17 cellular contexts compared by ENCODE assay signal in genomic region chr19:7832009-7832408, GRCh38. TPM values are rescaled to one million over a fixed set of nuclear protein-coding genes. Genes with fewer than 3 reads are reported as not detected.
DNase-seq lines count a peak whose midpoint lies in the region; ATAC-seq and TF ChIP-seq lines count a peak whose summit lies in the region.
"Had no signal": no experiment of that assay in that cellular context is flagged by ENCODE, and none has a peak within 500 bp of the region (broad histone marks: within the 10 kb centered on the region; RNA-seq: fewer than 3 reads in every experiment).

No MANE protein-coding gene starts in this region.

- H3K36me3 ChIP-seq in hepatocyte (replicated peaks; ENCODE audit: insufficient read depth, low read depth): no peaks in the 10 kb centered on the region

- TF ChIP-seq CTCF in osteocyte (IDR thresholded peaks at IDR 0.05) (no peak), hepatocyte (IDR thresholded peaks at IDR 0.05; ENCODE audit: poor library complexity) (no peak)

- H3K4me1 ChIP-seq in hepatocyte (ENCODE audit: insufficient read depth): peaks cover 3% of the 10 kb centered on the region

- H3K27ac ChIP-seq in hepatocyte: no peak overlapping the region
- H3K27ac ChIP-seq: body of pancreas had no signal

- H3K27me3 ChIP-seq in hepatocyte: no peaks in the 10 kb centered on the region
- H3K27me3 ChIP-seq: body of pancreas had no signal

- no peak overlapping the region for H2AFZ ChIP-seq in hepatocyte

- H3K4me3 Mint-ChIP-seq in T-helper 17 cell (peak overlapping the region; percentile 19), osteocyte (ENCODE audit: unreplicated experiment) (peak overlapping the region; percentile 74)
- peak overlapping the region; percentile 82 to 84 for H3K4me3 Mint-ChIP-seq in effector memory CD8-positive, alpha-beta T cell

- no peak for ATAC-seq in T-helper 17 cell
- ATAC-seq in effector memory CD8-positive, alpha-beta T cell (replicated peaks): no peak
- ATAC-seq in HG02885 (IDR thresholded peaks at IDR 0.05; ENCODE audit: poor library complexity, unreplicated experiment): no peak
- ATAC-seq in HG02852 (IDR thresholded peaks at IDR 0.05; ENCODE audit: unreplicated experiment): no peak
- ATAC-seq: body of pancreas, foreskin keratinocyte had no signal

- no peaks in the 10 kb centered on the region for H3K9me3 ChIP-seq in T-helper 17 cell (ENCODE audit: control insufficient read depth, low read length, poor library complexity, severe bottlenecking)
- H3K9me3 ChIP-seq in hepatocyte (ENCODE audit: low read depth): no peaks in the 10 kb centered on the region
- H3K9me3 ChIP-seq: body of pancreas had no signal

- no peak overlapping the region for H3K27ac Mint-ChIP-seq in T-helper 17 cell
- peak overlapping the region in 1 of 2 donors; percentile 82 for H3K27ac Mint-ChIP-seq in effector memory CD8-positive, alpha-beta T cell
- H3K27ac Mint-ChIP-seq in osteocyte (ENCODE audit: unreplicated experiment): peak overlapping the region; percentile 66
- H3K27ac Mint-ChIP-seq: T-helper 1 cell treated with Interleukin-12 subunit alpha and Interleukin-12 subunit beta and Interleukin-4 antibody, amounts not matched to agents 30 μg/mL and 1 μg/mL, for 36 hours had no signal

- H3K4me2 ChIP-seq in hepatocyte: no peak overlapping the region

- H3K36me3 Mint-ChIP-seq in T-helper 17 cell (ENCODE audit: low read depth) (no peaks in the 10 kb centered on the region), osteocyte (ENCODE audit: unreplicated experiment) (no peaks in the 10 kb centered on the region)
- H3K36me3 Mint-ChIP-seq in effector memory CD8-positive, alpha-beta T cell (ENCODE audit: insufficient read depth): peaks cover 13% of the 10 kb centered on the region

- no peaks in the 10 kb centered on the region for H4K20me1 ChIP-seq in hepatocyte (ENCODE audit: insufficient read depth, poor library complexity, severe bottlenecking)

- H3K9me3 Mint-ChIP-seq in effector memory CD8-positive, alpha-beta T cell: no peaks in the 10 kb centered on the region
- H3K9me3 Mint-ChIP-seq in osteocyte (ENCODE audit: unreplicated experiment): no peaks in the 10 kb centered on the region
- H3K9me3 Mint-ChIP-seq: T-helper 1 cell treated with Interleukin-12 subunit alpha and Interleukin-12 subunit beta and Interleukin-4 antibody, amounts not matched to agents 30 μg/mL and 1 μg/mL, for 36 hours had no signal

- H3K27me3 Mint-ChIP-seq in T-helper 17 cell (no peaks in the 10 kb centered on the region), osteocyte (ENCODE audit: unreplicated experiment) (peaks cover 2% of the 10 kb centered on the region)
- H3K27me3 Mint-ChIP-seq in effector memory CD8-positive, alpha-beta T cell: no peaks in the 10 kb centered on the region

- peaks cover 13% of the 10 kb centered on the region for H3K79me2 ChIP-seq in hepatocyte

- in situ Hi-C loops in G401 (cut with HindIII; ENCODE audit: low sequenced_read_pairs): no loop called here

- H3K4me3 ChIP-seq in hepatocyte: no peak overlapping the region
- H3K4me3 ChIP-seq: body of pancreas had no signal

- peaks cover 23% of the 10 kb centered on the region for H3K4me1 Mint-ChIP-seq in T-helper 17 cell
- peaks cover 21 to 24% of the 10 kb centered on the region in 2 donors for H3K4me1 Mint-ChIP-seq in effector memory CD8-positive, alpha-beta T cell (ENCODE audit: low read depth in 2 of 2)
- peaks cover 30% of the 10 kb centered on the region for H3K4me1 Mint-ChIP-seq in osteocyte (ENCODE audit: unreplicated experiment)

- 93% methylated on average over 17 of the region's 17 CpGs for WGBS in hepatocyte (ENCODE audit: low lambda C conversion rate, missing lambda C conversion rate)

- no peaks in the 10 kb centered on the region for H3K9me2 ChIP-seq in hepatocyte (replicated peaks; ENCODE audit: insufficient read depth)

- DNase-seq in G401 (ENCODE audit: low spot score): peak; percentile 44
- no peak for DNase-seq in T-helper 17 cell
- DNase-seq in effector memory CD8-positive, alpha-beta T cell: no peak
- DNase-seq in osteocyte (ENCODE audit: extremely low spot score, unreplicated experiment): no peak
- DNase-seq in hepatocyte (ENCODE audit: low spot score): no peak
- no peak for DNase-seq in NK-92 (lab: John Stamatoyannopoulos, UW; ENCODE audit: unreplicated experiment)
- DNase-seq: activated CD4-positive, alpha-beta T cell treated with anti-CD3 and anti-CD28 coated beads for 4 hours; body of pancreas; foreskin keratinocyte; GF-D8; GOT3; Kasumi-1; NCI-H1930; stimulated activated CD4-positive, alpha-beta T cell treated with anti-CD3 and anti-CD28 coated beads, Interleukin-1b, Interleukin-23, amount 100 ng/mL, for 48 hours had no signal

RNA-seq across cellular contexts. Expression of gene EVI5L, which starts 2.0 kb away (rescaled TPM):
- 19.0 and 24.5 TPM in 2 replicates for total RNA-seq in G401 (2014; rRNA removed; shearing (Covaris generic))
- 10 to 100 TPM in 1 of 2 donors, 1 to 10 TPM in 1; 9.3 to 10.1 TPM for total RNA-seq in T-helper 17 cell
- 27.3 and 27.6 TPM in 2 replicates for total RNA-seq in osteocyte
- 10.7 and 12.4 TPM in 2 replicates for total RNA-seq in hepatocyte
- 11.5 and 13.1 TPM in 2 replicates for polyA plus RNA-seq in hepatocyte

RNA-seq across cellular contexts. Expression of gene PRR36, which starts 42.2 kb away (rescaled TPM):
- total RNA-seq in G401 (2014; rRNA removed; shearing (Covaris generic)): 0.03 and 0.49 TPM in 2 replicates
- total RNA-seq in T-helper 17 cell (under 1 TPM; 0.37 to 0.63 TPM), osteocyte (0.24 and 0.51 TPM in 2 replicates), hepatocyte (0.40 and 1.00 TPM in 2 replicates)
- 2.5 and 5.4 TPM in 2 replicates for polyA plus RNA-seq in hepatocyte
- total RNA-seq: foreskin keratinocyte had no signal

RNA-seq across cellular contexts. Expression of gene LRRC8E, which starts 56.3 kb away (rescaled TPM):
- total RNA-seq in G401 (2014; rRNA removed; shearing (Covaris generic)): 0.49 TPM in 1 of 2 replicates, not detected in the other
- total RNA-seq in T-helper 17 cell: not detected
- 3.3 and 3.5 TPM in 2 replicates for total RNA-seq in osteocyte
- 1.8 and 4.5 TPM in 2 replicates for total RNA-seq in hepatocyte
- 3.2 and 3.3 TPM in 2 replicates for polyA plus RNA-seq in hepatocyte

Comparison
In these comparisons a context has a peak if more than half of its experiments do, and no peak if none do; other contexts are left out.
1. H3K4me3 Mint-ChIP-seq: peak in every context shown above with its lines; median percentile 83 in effector memory CD8-positive, alpha-beta T cell; 74 in osteocyte; 19 in T-helper 17 cell.